Comparison of ENCODE assay signal across 8 cellular contexts in genomic region chr2:197378494-197378972, GRCh38. TPM values are rescaled to one million over a fixed set of nuclear protein-coding genes. Genes with fewer than 3 reads are reported as not detected.
A peak's percentile ranks its signal among the peaks of the same experiment; 100 is the strongest.
DNase-seq lines count a peak whose midpoint lies in the region; ATAC-seq and TF ChIP-seq lines count a peak whose summit lies in the region.

No MANE protein-coding gene starts in this region.

- peak overlapping the region in 2 of 7 donors; percentile 0 to 52 for H3K27ac Mint-ChIP-seq in CD4-positive, alpha-beta memory T cell
- H3K27ac Mint-ChIP-seq in activated CD8-positive, alpha-beta T cell treated with anti-CD3 and anti-CD28 coated beads for 36 hours = no peak overlapping the region

- DNase-seq in CD4-positive, alpha-beta memory T cell = peak; percentile 60 to 69 (median 63)
- DNase-seq in NCI-H524 treated with DMSO at 0.1 percent for 48 hours (lab: John Stamatoyannopoulos, UW) = peak; percentile 69
- DNase-seq in activated CD8-positive, alpha-beta T cell treated with anti-CD3 and anti-CD28 coated beads for 36 hours = peak; percentile 71
- DNase-seq in effector memory CD4-positive, alpha-beta T cell = peak; percentile 24 to 58 (median 37)
- DNase-seq in mucosa of descending colon = peak in 2 of 3 donors; percentile 42 to 60
- peak; percentile 30 for DNase-seq in stimulated activated CD8-positive, alpha-beta memory T cell treated with anti-CD3 and anti-CD28 coated beads, Interleukin-4, amount 100 ng/mL, for 24 hours (ENCODE audit: low read depth)

- no peaks in the 10 kb centered on the region for H3K27me3 ChIP-seq in CD4-positive, alpha-beta memory T cell (ENCODE audit: insufficient read depth, low read length)
- no peaks in the 10 kb centered on the region for H3K27me3 ChIP-seq in effector memory CD4-positive, alpha-beta T cell (replicated peaks; ENCODE audit: control insufficient read depth, insufficient read depth, low read length, poor library complexity, severe bottlenecking)

- H3K4me1 ChIP-seq in CD4-positive, alpha-beta memory T cell (ENCODE audit: insufficient read depth, low read length) = peaks cover 7% of the 10 kb centered on the region
- no peaks in the 10 kb centered on the region for H3K4me1 ChIP-seq in HEK293 (ENCODE audit: control insufficient read depth, insufficient read depth, low read length)
- H3K4me1 ChIP-seq in effector memory CD4-positive, alpha-beta T cell (ENCODE audit: control insufficient read depth, insufficient read depth, low read length, poor library complexity, severe bottlenecking) = no peaks in the 10 kb centered on the region
- H3K4me1 ChIP-seq in mucosa of descending colon (ENCODE audit: low read depth) = peaks cover 3% of the 10 kb centered on the region

- peak; percentile 86 for ATAC-seq in activated CD8-positive, alpha-beta T cell treated with anti-CD3 and anti-CD28 coated beads for 36 hours
- ATAC-seq in mucosa of descending colon = peak; percentile 81
- no peak for ATAC-seq in HG03457 (IDR thresholded peaks at IDR 0.05; ENCODE audit: unreplicated experiment)

- POLR2A ChIA-PET in CD4-positive, alpha-beta memory T cell (lab: Charles Lee; ENCODE audit: partially characterized antibody) = interaction anchor here (1.0 kb wide), 1 partner anchor 65 kb away, joined by 3 read pairs; no protein-coding TSS in a partner anchor
- POLR2A ChIA-PET in HEK293 (lab: Yijun Ruan, JAX) = interaction anchor here (0.6 kb wide), 1 partner anchor 129 kb away, joined by 3 read pairs; no protein-coding TSS in a partner anchor
- POLR2A ChIA-PET in activated CD8-positive, alpha-beta T cell treated with anti-CD3 and anti-CD28 coated beads for 36 hours (lab: Charles Lee) = no interaction called here

- no peak overlapping the region for H3K27ac ChIP-seq in CD4-positive, alpha-beta memory T cell (ENCODE audit: low read depth, low read length)
- no peak overlapping the region for H3K27ac ChIP-seq in HEK293 (ENCODE audit: extremely low read depth, low read depth, low read length)
- H3K27ac ChIP-seq in effector memory CD4-positive, alpha-beta T cell (ENCODE audit: insufficient read depth, low read length, poor library complexity, severe bottlenecking) = no peak overlapping the region

- H3K9me3 ChIP-seq in CD4-positive, alpha-beta memory T cell (ENCODE audit: control insufficient read depth in 1 of 2, low read length in 2 of 2) = no peaks in the 10 kb centered on the region
- H3K9me3 ChIP-seq in HEK293 (ENCODE audit: control insufficient read depth, insufficient read depth, low read depth, low read length) (no peaks in the 10 kb centered on the region), mucosa of descending colon (no peaks in the 10 kb centered on the region)
- H3K9me3 ChIP-seq in effector memory CD4-positive, alpha-beta T cell (ENCODE audit: control insufficient read depth, low read length) = no peaks in the 10 kb centered on the region

- H3K4me3 ChIP-seq in CD4-positive, alpha-beta memory T cell (ENCODE audit: low read length in 2 of 2) = no peak overlapping the region
- H3K4me3 ChIP-seq in HEK293 (ENCODE audit: low read depth, low read length) (no peak overlapping the region), mucosa of descending colon (no peak overlapping the region)
- no peak overlapping the region for H3K4me3 ChIP-seq in effector memory CD4-positive, alpha-beta T cell (ENCODE audit: insufficient read depth, low read depth, low read length, poor library complexity, severe bottlenecking)

- H3K36me3 Mint-ChIP-seq in CD4-positive, alpha-beta memory T cell = no peaks in the 10 kb centered on the region
- H3K36me3 Mint-ChIP-seq in activated CD8-positive, alpha-beta T cell treated with anti-CD3 and anti-CD28 coated beads for 36 hours (ENCODE audit: low read depth) = no peaks in the 10 kb centered on the region

- no peaks in the 10 kb centered on the region for H3K36me3 ChIP-seq in CD4-positive, alpha-beta memory T cell (ENCODE audit: insufficient read depth, low read length)
- H3K36me3 ChIP-seq in HEK293 (ENCODE audit: control insufficient read depth in 2 of 2, insufficient read depth in 1 of 2, low read length in 2 of 2) (no peaks in the 10 kb centered on the region), mucosa of descending colon (ENCODE audit: low read depth) (no peaks in the 10 kb centered on the region)
- H3K36me3 ChIP-seq in effector memory CD4-positive, alpha-beta T cell (ENCODE audit: control insufficient read depth, insufficient read depth, low read length) = no peaks in the 10 kb centered on the region

- peaks cover 5 to 11% (median 8%) of the 10 kb centered on the region in 4 donors for H3K4me1 Mint-ChIP-seq in CD4-positive, alpha-beta memory T cell
- peaks cover 24% of the 10 kb centered on the region for H3K4me1 Mint-ChIP-seq in activated CD8-positive, alpha-beta T cell treated with anti-CD3 and anti-CD28 coated beads for 36 hours (ENCODE audit: low read depth)

- CTCF ChIA-PET in CD4-positive, alpha-beta memory T cell (lab: Charles Lee; ENCODE audit: partially characterized antibody) = interaction anchor here (0.9 to 3.7 kb wide), 15 partner anchors 10 to 628 kb away, joined by 3 to 46 read pairs (median 4); no protein-coding TSS in a partner anchor
- CTCF ChIA-PET in HEK293 (lab: Yijun Ruan, JAX) = interaction anchor here (0.7 to 1.8 kb wide), 8 partner anchors 13 to 274 kb away, joined by 3 to 9 read pairs (median 4); no protein-coding TSS in a partner anchor
- CTCF ChIA-PET in activated CD8-positive, alpha-beta T cell treated with anti-CD3 and anti-CD28 coated beads for 36 hours (lab: Charles Lee) = interaction anchor here (0.6 to 6.9 kb wide), 18 partner anchors 8 to 563 kb away, joined by 3 to 49 read pairs (median 4); no protein-coding TSS in a partner anchor

- TF ChIP-seq CTCF in HEK293 (tag by site-specific recombination; IDR thresholded peaks at IDR 0.05) (peak; percentile 43; the same call in 1 of the 2 replicates), mucosa of descending colon (IDR thresholded peaks at IDR 0.05) (no peak)
- peak; percentile 92 for TF ChIP-seq CTCF in activated CD8-positive, alpha-beta T cell treated with anti-CD3 and anti-CD28 coated beads for 36 hours (IDR thresholded peaks at IDR 0.05)

- no peak overlapping the region for H3K4me3 Mint-ChIP-seq in CD4-positive, alpha-beta memory T cell
- H3K4me3 Mint-ChIP-seq in activated CD8-positive, alpha-beta T cell treated with anti-CD3 and anti-CD28 coated beads for 36 hours = no peak overlapping the region

- intact Hi-C loops in CD4-positive, alpha-beta memory T cell (cut with micrococcal nuclease) = loop anchor here (1.0 to 2.0 kb wide), 5 partner anchors 68 to 580 kb away; partner anchors contain the start of genes ANKRD44 and GTF3C3
- intact Hi-C loops in activated CD8-positive, alpha-beta T cell treated with anti-CD3 and anti-CD28 coated beads for 36 hours (cut with micrococcal nuclease) = loop anchor here (2.0 to 5.0 kb wide), 4 partner anchors 66 to 366 kb away; partner anchors contain the start of gene ANKRD44
- intact Hi-C loops in mucosa of descending colon (cut with DNase I, micrococcal nuclease) = loop anchor here (5.0 to 10.0 kb wide), 3 partner anchors 204 to 266 kb away; no protein-coding TSS in a partner anchor

- peaks cover 0 to 2% (median 0%) of the 10 kb centered on the region in 8 donors for H3K9me3 Mint-ChIP-seq in CD4-positive, alpha-beta memory T cell
- H3K9me3 Mint-ChIP-seq in activated CD8-positive, alpha-beta T cell treated with anti-CD3 and anti-CD28 coated beads for 36 hours = no peaks in the 10 kb centered on the region

- peaks cover 1 to 3% of the 10 kb centered on the region in 2 donors for H3K27me3 Mint-ChIP-seq in CD4-positive, alpha-beta memory T cell
- H3K27me3 Mint-ChIP-seq in activated CD8-positive, alpha-beta T cell treated with anti-CD3 and anti-CD28 coated beads for 36 hours = no peaks in the 10 kb centered on the region

TF ChIP-seq in HEK293, 187 proteins besides CTCF, POLR2A, EP300 and RAD21:
- TF ChIP-seq SCRT2 (tag by site-specific recombination; IDR thresholded peaks at IDR 0.05) = peak; percentile 52
- TF ChIP-seq ZNF660 (tag by site-specific recombination; IDR thresholded peaks at IDR 0.05) = 0 out of 2 replicates have a peak, but pooled peaks have one; percentile 26
- TF ChIP-seq ZNF248 (tag by site-specific recombination; IDR thresholded peaks at IDR 0.05) = no peak
- no peak for TF ChIP-seq ZNF394 (tag by site-specific recombination; IDR thresholded peaks at IDR 0.05; ENCODE audit: borderline replicate concordance)
- TF ChIP-seq ZFHX2 (tag by site-specific recombination; conservative IDR thresholded peaks at IDR 0.05) = no peak
- TF ChIP-seq ZNF266 (tag by site-specific recombination; IDR thresholded peaks at IDR 0.05; ENCODE audit: low read depth) = no peak
- no peak for TF ChIP-seq ZNF202 (tag by site-specific recombination; IDR thresholded peaks at IDR 0.05; ENCODE audit: borderline replicate concordance)
- peak; percentile 56 for TF ChIP-seq ZNF654 (tag by site-specific recombination; IDR thresholded peaks at IDR 0.05; ENCODE audit: low read depth)
- no peak for TF ChIP-seq ZNF664 (tag by site-specific recombination; IDR thresholded peaks at IDR 0.05)
- no peak for TF ChIP-seq ZNF488 (tag by site-specific recombination; IDR thresholded peaks at IDR 0.05)

RNA-seq across cellular contexts. Expression of gene SF3B1, which starts 56.3 kb away (rescaled TPM):
- 100 to 1,000 TPM; 601 to 604 TPM for total RNA-seq in CD4-positive, alpha-beta memory T cell
- 100 to 1,000 TPM; 103 to 155 TPM for polyA plus RNA-seq in CD4-positive, alpha-beta memory T cell
- 100 to 1,000 TPM; 235 to 253 TPM for total RNA-seq in activated CD8-positive, alpha-beta T cell treated with anti-CD3 and anti-CD28 coated beads for 36 hours
- 100 to 1,000 TPM; 195 to 255 (median 238) TPM for total RNA-seq in mucosa of descending colon
